Comparison of ENCODE assay signal across 28 cellular contexts in the genomic region with DNA sequence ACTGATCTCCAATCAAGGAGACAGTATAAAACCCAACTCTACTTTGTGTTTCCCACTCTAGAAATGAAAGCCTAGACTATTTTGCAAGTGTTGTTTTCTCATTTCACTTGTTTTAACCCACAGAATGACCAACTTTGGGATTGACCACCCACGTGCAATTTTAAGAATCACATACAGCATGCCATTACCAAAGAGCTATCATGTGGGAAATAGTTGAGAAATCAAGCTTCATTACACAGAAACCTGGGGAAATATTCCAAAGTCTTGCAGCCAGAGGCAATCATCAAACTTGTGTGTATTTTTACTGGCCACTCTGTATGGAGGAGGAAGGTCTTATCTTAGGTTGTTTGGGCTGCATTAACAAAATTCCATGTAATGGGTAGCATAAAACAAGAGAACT.
"Had no signal": no experiment of that assay in that cellular context is flagged by ENCODE, and none has a peak within 500 bp of the region (broad histone marks: within the 10 kb centered on the region; RNA-seq: fewer than 3 reads in every experiment).

No MANE protein-coding gene starts in this region.

- H3K9me3 ChIP-seq: body of pancreas, MG63, Peyer's patch, SJSA1, SK-N-SH had no signal

- H3K27ac ChIP-seq: body of pancreas, Peyer's patch, SJSA1 had no signal

- H3K9ac ChIP-seq: SK-N-SH had no signal

- H3K4me3 ChIP-seq: body of pancreas, MG63, Peyer's patch, SJSA1 had no signal

- ATAC-seq: activated CD8-positive, alpha-beta T cell treated with anti-CD3 and anti-CD28 coated beads for 36 hours; activated T-cell treated with anti-CD3 and anti-CD28 coated beads, Interleukin-2, amount 50 U/mL, for 72 hours; activated T-helper 17 cell treated with anti-CD3 and anti-CD28 coated beads, Interleukin-2, amount 50 U/mL, for 72 hours; body of pancreas; PC-3 had no signal

- H3K27me3 ChIP-seq: body of pancreas, MG63, Peyer's patch, SJSA1 had no signal

- DNase-seq: activated CD4-positive, alpha-beta T cell treated with anti-CD3 and anti-CD28 coated beads, Interleukin-2, amount 10 ng/mL, durations not matched to agents 24 days and 14 days; activated CD4-positive, alpha-beta T cell treated with anti-CD3 and anti-CD28 coated beads, Interleukin-2, amount 50 U/mL, for 4 hours; activated CD8-positive, alpha-beta T cell treated with anti-CD3 and anti-CD28 coated beads for 36 hours; activated effector memory CD4-positive, alpha-beta T cell treated with anti-CD3 and anti-CD28 coated beads, Interleukin-2, amount 50 U/mL, for 16 hours; activated naive CD4-positive, alpha-beta T cell; activated naive CD4-positive, alpha-beta T cell treated with anti-CD3 and anti-CD28 coated beads, Interleukin-2, amount 50 U/mL, for 16 hours; activated naive CD8-positive, alpha-beta T cell treated with anti-CD3 and anti-CD28 coated beads for 36 hours; activated T-cell treated with anti-CD3 and anti-CD28 coated beads, Interleukin-2, amount 50 U/mL, for 1 hour; activated T-cell treated with anti-CD3 and anti-CD28 coated beads, Interleukin-2, amount 50 U/mL, for 72 hours; body of pancreas; Karpas-422; KBM-7; MG63; NCI-H1048; NCI-H1105 treated with DMSO at 0.1 percent for 48 hours; NCI-H1436; NCI-H1694; NCI-H1930; NCI-H2081 treated with DMSO at 0.1 percent for 48 hours; NCI-H345; NCI-H524 treated with DMSO at 0.1 percent for 48 hours; PC-3; Peyer's patch; RPMI8226; SHP77 treated with DMSO at 0.1 percent for 48 hours; SK-N-SH had no signal

- H3K36me3 ChIP-seq: MG63, Peyer's patch, SJSA1 had no signal

- H3K4me1 ChIP-seq: body of pancreas, Peyer's patch, SJSA1 had no signal
